ENCODE assay signal across 9 cellular contexts in genomic region chr6:145028144-145028818, GRCh38.
A peak's percentile ranks its signal among the peaks of the same experiment; 100 is the strongest.
DNase-seq lines count a peak whose midpoint lies in the region; ATAC-seq and TF ChIP-seq lines count a peak whose summit lies in the region.
"Had no signal": no experiment of that assay in that cellular context is flagged by ENCODE, and none has a peak within 500 bp of the region (broad histone marks: within the 10 kb centered on the region; RNA-seq: fewer than 3 reads in every experiment).

No MANE protein-coding gene starts in this region.

- H3K9me3 ChIP-seq in Caco-2 (no peaks in the 10 kb centered on the region; the same call in 1 of the 2 replicates), neural progenitor cell (ENCODE audit: low read depth) (no peaks in the 10 kb centered on the region), uterus (no peaks in the 10 kb centered on the region)

- intact Hi-C loops in Caco-2 (cut with micrococcal nuclease; ENCODE audit: unreplicated experiment) (loop anchor here (5.0 to 10.0 kb wide), 3 partner anchors 96 to 441 kb away; no protein-coding TSS in a partner anchor), uterus (cut with DNase I; ENCODE audit: low total_unique reads) (no loop called here)

- H3K4me1 ChIP-seq in Caco-2 (peaks cover 8% of the 10 kb centered on the region; the same call in 1 of the 2 replicates), neural progenitor cell (no peaks in the 10 kb centered on the region), uterus (no peaks in the 10 kb centered on the region)

- H3K27ac Mint-ChIP-seq in Caco-2 (ENCODE audit: unreplicated experiment) (no peak overlapping the region), neural progenitor cell (no peak overlapping the region)
- H3K27ac Mint-ChIP-seq: activated B cell treated with CpG ODN at 0.5 μM for 24 hours had no signal

- no peak for TF ChIP-seq POLR2A in uterus (IDR thresholded peaks at IDR 0.05)

- H3F3A ChIP-seq in neural progenitor cell (ENCODE audit: low read depth) = no peaks in the 10 kb centered on the region

- H3K4me1 Mint-ChIP-seq in Caco-2 (ENCODE audit: low read depth, unreplicated experiment) (peaks cover 6% of the 10 kb centered on the region), neural progenitor cell (no peaks in the 10 kb centered on the region)
- H3K4me1 Mint-ChIP-seq: activated B cell treated with CpG ODN at 0.5 μM for 24 hours had no signal

- no peaks in the 10 kb centered on the region for H4K20me1 ChIP-seq in neural progenitor cell (ENCODE audit: low read depth)

- H3K4me3 Mint-ChIP-seq in Caco-2 (ENCODE audit: unreplicated experiment) (no peak overlapping the region), neural progenitor cell (no peak overlapping the region)
- H3K4me3 Mint-ChIP-seq: activated B cell treated with CpG ODN at 0.5 μM for 24 hours had no signal

- DNase-seq in Caco-2 (peak in 1 of 2 experiments; percentile 24), NOMO-1 treated with dmso at 0.1 percent for 144 hours (lab: John Stamatoyannopoulos, UW; ENCODE audit: unreplicated experiment) (peak; percentile 26), epidermal melanocyte (ENCODE audit: insufficient read length, low spot score) (peak; percentile 21), neural progenitor cell (ENCODE audit: low spot score) (peak; percentile 59), uterus (no peak)
- DNase-seq: activated B cell treated with CpG ODN at 0.5 μM for 24 hours had no signal

- H3K27ac ChIP-seq in neural progenitor cell = no peak overlapping the region
- H3K27ac ChIP-seq in uterus = no peak overlapping the region

- TF ChIP-seq CTCF in Caco-2 (IDR thresholded peaks at IDR 0.05; ENCODE audit: insufficient read depth in 1 of 2, low read depth in 1 of 2, low read length in 1 of 2, severe bottlenecking in 1 of 2, unreplicated experiment in 1 of 2) (peak; percentile 56 to 70), neural progenitor cell (IDR thresholded peaks at IDR 0.05) (peak; percentile 66), uterus (IDR thresholded peaks at IDR 0.05) (peak in 1 of 4 experiments; percentile 28)

- no peaks in the 10 kb centered on the region for H3K9me3 Mint-ChIP-seq in Caco-2 (ENCODE audit: unreplicated experiment)
- no peaks in the 10 kb centered on the region for H3K9me3 Mint-ChIP-seq in neural progenitor cell
- H3K9me3 Mint-ChIP-seq: activated B cell treated with CpG ODN at 0.5 μM for 24 hours had no signal

- BruUV-seq in Caco-2 (replicated peaks; lab: Mats Ljungman, UMichigan) = no TSS peak

- peak; percentile 82 for ATAC-seq in GM18909 (IDR thresholded peaks at IDR 0.05; ENCODE audit: poor library complexity, unreplicated experiment)
- ATAC-seq in HG03378 (IDR thresholded peaks at IDR 0.05; ENCODE audit: unreplicated experiment) = peak; percentile 88
- no peak for ATAC-seq in GM21515 (IDR thresholded peaks at IDR 0.05; ENCODE audit: unreplicated experiment)

- H3K9ac ChIP-seq in neural progenitor cell = no peak overlapping the region

- H3K4me3 ChIP-seq in Caco-2 (ENCODE audit: low read depth, low read length) = no peak overlapping the region
- H3K4me3 ChIP-seq in neural progenitor cell = no peak overlapping the region
- H3K4me3 ChIP-seq in uterus = no peak overlapping the region

- H3K36me3 Mint-ChIP-seq in Caco-2 (ENCODE audit: insufficient read depth, unreplicated experiment) = no peaks in the 10 kb centered on the region
- H3K36me3 Mint-ChIP-seq in neural progenitor cell = no peaks in the 10 kb centered on the region

- peaks cover 5% of the 10 kb centered on the region for H3K27me3 Mint-ChIP-seq in Caco-2 (ENCODE audit: insufficient read depth, unreplicated experiment)
- no peaks in the 10 kb centered on the region for H3K27me3 Mint-ChIP-seq in neural progenitor cell (ENCODE audit: insufficient read depth, low read depth)

- H3K36me3 ChIP-seq in Caco-2 (ENCODE audit: control insufficient read depth, insufficient read depth, low read length) (no peaks in the 10 kb centered on the region), neural progenitor cell (no peaks in the 10 kb centered on the region), uterus (no peaks in the 10 kb centered on the region)

- no peaks in the 10 kb centered on the region for H3K79me2 ChIP-seq in neural progenitor cell (ENCODE audit: low read depth)

- H3K4me2 ChIP-seq in neural progenitor cell = no peak overlapping the region

- no peaks in the 10 kb centered on the region for H3K27me3 ChIP-seq in Caco-2 (replicated peaks; ENCODE audit: control insufficient read depth, insufficient read depth, low read length)
- H3K27me3 ChIP-seq in neural progenitor cell = no peaks in the 10 kb centered on the region
- no peaks in the 10 kb centered on the region for H3K27me3 ChIP-seq in uterus

- H2AFZ ChIP-seq in neural progenitor cell (replicated peaks) = no peak overlapping the region

- CTCF ChIA-PET in Caco-2 (lab: Charles Lee) = no interaction called here

- POLR2A ChIA-PET in Caco-2 (lab: Charles Lee) = no interaction called here

Comparison
In these comparisons a context has a peak if more than half of its experiments do, and no peak if none do; other contexts are left out.
1. DNase-seq: peak in NOMO-1 treated with dmso at 0.1 percent for 144 hours (single experiment), epidermal melanocyte (single experiment) and neural progenitor cell (single experiment); none in uterus (0 of 2).